Comparison of ENCODE assay signal across 1 cellular context in genomic region chr9:34334337-34334824, GRCh38.
TF ChIP-seq lines count a peak whose summit lies in the region.

No MANE protein-coding gene starts in this region.

TF ChIP-seq in HepG2, 621 proteins besides CTCF, POLR2A, EP300 and RAD21 (continued from another document and continues in another):
- TF ChIP-seq NCOA5 (CRISPR knock-in tag; IDR thresholded peaks at IDR 0.05) (no peak), ZNF784 (CRISPR knock-in tag; IDR thresholded peaks at IDR 0.05; ENCODE audit: borderline replicate concordance) (no peak), ZNF432 (CRISPR knock-in tag; IDR thresholded peaks at IDR 0.05; ENCODE audit: borderline replicate concordance) (no peak), ZNF644 (CRISPR knock-in tag; IDR thresholded peaks at IDR 0.05; ENCODE audit: low read depth) (peak; percentile 29; the same call in 1 of the 2 replicates), NR3C1 (CRISPR knock-in tag; IDR thresholded peaks at IDR 0.05) (no peak), ZNF431 (CRISPR knock-in tag; IDR thresholded peaks at IDR 0.05; ENCODE audit: borderline replicate concordance, low read depth) (no peak), CBX2 (IDR thresholded peaks at IDR 0.05; ENCODE audit: low read depth, low read length) (no peak), CBX2 (CRISPR knock-in tag; IDR thresholded peaks at IDR 0.05; ENCODE audit: low read depth) (no peak), YY1 (IDR thresholded peaks at IDR 0.05; ENCODE audit: insufficient read depth, insufficient replicate concordance, low read depth, low read length) (no peak), ZNF710 (CRISPR knock-in tag; IDR thresholded peaks at IDR 0.05; ENCODE audit: borderline replicate concordance) (no peak), ZNF281 (CRISPR knock-in tag; IDR thresholded peaks at IDR 0.05; ENCODE audit: borderline replicate concordance) (0 out of 2 replicates have a peak, but pooled peaks have one; percentile 44), PBX2 (CRISPR knock-in tag; IDR thresholded peaks at IDR 0.05) (no peak), POGK (CRISPR knock-in tag; conservative IDR thresholded peaks at IDR 0.05) (no peak), ZNF512B (CRISPR knock-in tag; IDR thresholded peaks at IDR 0.05; ENCODE audit: borderline replicate concordance) (no peak), ZNF276 (CRISPR knock-in tag; IDR thresholded peaks at IDR 0.05; ENCODE audit: low read depth) (no peak), GFI1 (CRISPR knock-in tag; IDR thresholded peaks at IDR 0.05; ENCODE audit: borderline replicate concordance) (peak; percentile 62; the same call in 1 of the 2 replicates), FOXK1 (CRISPR knock-in tag; IDR thresholded peaks at IDR 0.05; ENCODE audit: borderline replicate concordance, low read depth) (no peak), ARID2 (CRISPR knock-in tag; IDR thresholded peaks at IDR 0.05; ENCODE audit: borderline replicate concordance) (no peak), ASH2L (IDR thresholded peaks at IDR 0.05; ENCODE audit: insufficient read length, low read depth, low read length) (peak; percentile 9), ZNF362 (CRISPR knock-in tag; IDR thresholded peaks at IDR 0.05; ENCODE audit: borderline replicate concordance) (no peak; the same call in 1 of the 2 replicates), REL (CRISPR knock-in tag; conservative IDR thresholded peaks at IDR 0.05) (no peak), MIER2 (CRISPR knock-in tag; IDR thresholded peaks at IDR 0.05) (no peak), MTF2 (CRISPR knock-in tag; IDR thresholded peaks at IDR 0.05; ENCODE audit: borderline replicate concordance) (no peak), NR2F6 (IDR thresholded peaks at IDR 0.05) (0 out of 2 replicates have a peak, but pooled peaks have one; percentile 6), NR2F6 (CRISPR knock-in tag; IDR thresholded peaks at IDR 0.05) (no peak), TERF1 (CRISPR knock-in tag; IDR thresholded peaks at IDR 0.05) (no peak), RBFOX2 (IDR thresholded peaks at IDR 0.05; ENCODE audit: low read depth, low read length) (peak; percentile 44; the same call in 1 of the 2 replicates), FOXC1 (CRISPR knock-in tag; IDR thresholded peaks at IDR 0.05; ENCODE audit: borderline replicate concordance) (no peak), UBTF (CRISPR knock-in tag; IDR thresholded peaks at IDR 0.05) (no peak), ZNF709 (CRISPR knock-in tag; IDR thresholded peaks at IDR 0.05) (no peak), ZBTB1 (CRISPR knock-in tag; IDR thresholded peaks at IDR 0.05; ENCODE audit: borderline replicate concordance) (no peak), FOSL1 (CRISPR knock-in tag; IDR thresholded peaks at IDR 0.05; ENCODE audit: borderline replicate concordance) (no peak), SAP130 (CRISPR knock-in tag; IDR thresholded peaks at IDR 0.05; ENCODE audit: low read depth) (peak; percentile 67), HDAC2 (CRISPR knock-in tag; IDR thresholded peaks at IDR 0.05) (peak; percentile 28; the same call in 1 of the 2 replicates), BCL6 (CRISPR knock-in tag; IDR thresholded peaks at IDR 0.05) (peak; percentile 87), ZNF879 (CRISPR knock-in tag; IDR thresholded peaks at IDR 0.05) (no peak), CREBL2 (CRISPR knock-in tag; IDR thresholded peaks at IDR 0.05; ENCODE audit: borderline replicate concordance) (no peak), TFAP4 (IDR thresholded peaks at IDR 0.05; ENCODE audit: borderline replicate concordance, low read depth) (peak; percentile 11; the same call in 1 of the 2 replicates)
